ENCODE assay signal across 14 cellular contexts in the genomic region with DNA sequence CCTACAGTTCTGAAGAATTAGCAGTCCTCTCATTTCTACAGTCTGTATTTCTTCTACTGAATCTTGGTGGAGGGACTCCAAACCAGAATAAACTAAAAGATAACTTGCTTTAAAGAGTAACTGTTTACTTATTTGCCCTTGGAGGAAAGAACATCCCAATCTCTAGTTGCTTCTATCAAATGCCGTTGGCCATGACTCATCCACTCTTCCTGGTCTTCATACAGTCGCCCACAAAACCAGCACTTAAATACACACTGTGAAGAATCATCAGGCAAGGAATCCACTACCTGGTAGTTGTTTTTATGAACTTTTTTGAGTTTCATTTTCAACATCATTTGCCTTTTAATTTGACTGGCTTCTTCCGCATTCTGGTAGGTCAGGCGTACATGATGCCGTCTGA.
"Had no signal": no experiment of that assay in that cellular context is flagged by ENCODE, and none has a peak within 500 bp of the region (broad histone marks: within the 10 kb centered on the region; RNA-seq: fewer than 3 reads in every experiment).

No MANE protein-coding gene starts in this region.

- H3K4me1 ChIP-seq: tibial artery, uterus had no signal

- H3K9me3 ChIP-seq: uterus had no signal

- H3K36me3 ChIP-seq: uterus had no signal

- H3K27ac ChIP-seq: neutrophil, tibial artery, uterus had no signal

- ATAC-seq: effector memory CD8-positive, alpha-beta T cell; left colon; naive thymus-derived CD8-positive, alpha-beta T cell had no signal

- H3K27me3 ChIP-seq: neutrophil, tibial artery, uterus had no signal

- DNase-seq: activated B cell treated with CpG ODN at 0.5 μM for 24 hours; activated CD4-positive, alpha-beta T cell treated with anti-CD3 and anti-CD28 coated beads, Interleukin-2, amount 10 ng/mL, durations not matched to agents 24 days and 14 days; activated naive CD4-positive, alpha-beta T cell treated with Interleukin-2 at 50 U/mL for 16 hours; central memory CD4-positive, alpha-beta T cell; cortex of kidney; effector memory CD8-positive, alpha-beta T cell; left colon; naive thymus-derived CD8-positive, alpha-beta T cell; small intestine; T1000; tibial artery; uterus had no signal

- H3K4me3 ChIP-seq: lung, tibial artery, uterus had no signal
